In genomic region chr16:27366687-27367462, GRCh38 we compare ENCODE assay signal across 9 cellular contexts. TPM values are rescaled to one million over a fixed set of nuclear protein-coding genes. Genes with fewer than 3 reads are reported as not detected.
DNase-seq lines count a peak whose midpoint lies in the region; ATAC-seq and TF ChIP-seq lines count a peak whose summit lies in the region.
"Had no signal": no experiment of that assay in that cellular context is flagged by ENCODE, and none has a peak within 500 bp of the region (broad histone marks: within the 10 kb centered on the region; RNA-seq: fewer than 3 reads in every experiment).

No MANE protein-coding gene starts in this region.

- no peak for DNase-seq in heart left ventricle
- no peak for DNase-seq in cardiac septum (ENCODE audit: low spot score)
- peak in 3 of 5 experiments; percentile 19 to 52 (median 26) for DNase-seq in T-helper 2 cell
- no peak for DNase-seq in esophagus squamous epithelium (lab: John Stamatoyannopoulos, UW)
- peak; percentile 65 for DNase-seq in upper lobe of right lung
- DNase-seq in posterior vena cava (ENCODE audit: low spot score): no peak
- no peak for DNase-seq in DMS 273 treated with DMSO at 0.1 percent for 48 hours (lab: John Stamatoyannopoulos, UW)

- H3K36me3 ChIP-seq in heart left ventricle: peaks cover 0 to 25% (median 16%) of the 10 kb centered on the region in 9 donors
- peaks cover 12 to 25% (median 20%) of the 10 kb centered on the region in 3 donors for H3K36me3 ChIP-seq in esophagus squamous epithelium
- peaks cover 26% of the 10 kb centered on the region for H3K36me3 ChIP-seq in upper lobe of right lung

- H3K27me3 ChIP-seq in heart left ventricle (no peaks in the 10 kb centered on the region), esophagus squamous epithelium (no peaks in the 10 kb centered on the region), upper lobe of right lung (no peaks in the 10 kb centered on the region)

- peak overlapping the region in 11 of 12 donors; percentile 31 to 91 (median 53) for H3K27ac ChIP-seq in heart left ventricle
- peak overlapping the region; percentile 64 to 75 (median 72) for H3K27ac ChIP-seq in esophagus squamous epithelium
- H3K27ac ChIP-seq in upper lobe of right lung: peak overlapping the region; percentile 56
- H3K27ac ChIP-seq: C4-2B had no signal

- TF ChIP-seq POLR2A in heart left ventricle (IDR thresholded peaks at IDR 0.05): no peak
- TF ChIP-seq POLR2A in esophagus squamous epithelium (IDR thresholded peaks at IDR 0.05): no peak

- H3K4me1 ChIP-seq in heart left ventricle (peaks cover 0 to 23% (median 12%) of the 10 kb centered on the region in 12 donors), esophagus squamous epithelium (peaks cover 16 to 58% (median 42%) of the 10 kb centered on the region in 3 donors), upper lobe of right lung (peaks cover 26% of the 10 kb centered on the region)

- peak in 3 of 4 donors; percentile 28 to 32 (median 29) for ATAC-seq in heart left ventricle
- ATAC-seq in upper lobe of right lung: no peak
- no peak for ATAC-seq in HG03469 (IDR thresholded peaks at IDR 0.05; ENCODE audit: unreplicated experiment)

- WGBS in heart left ventricle, 4 donors: 58 to 67% (median 60%) methylated on average over 12 to 14 of the region's 14 CpGs
- 41 to 84% methylated on average over 8 to 9 of the region's 14 CpGs for WGBS in esophagus squamous epithelium, 2 donors

- TF ChIP-seq CTCF in heart left ventricle (IDR thresholded peaks at IDR 0.05) (no peak), esophagus squamous epithelium (IDR thresholded peaks at IDR 0.05) (no peak), upper lobe of right lung (IDR thresholded peaks at IDR 0.05) (no peak)

- H3K4me3 ChIP-seq in heart left ventricle (peak overlapping the region in 6 of 12 donors; percentile 22 to 48 (median 30)), esophagus squamous epithelium (no peak overlapping the region), upper lobe of right lung (peak overlapping the region; percentile 20)

- peaks cover 0 to 9% (median 0%) of the 10 kb centered on the region in 12 donors for H3K9me3 ChIP-seq in heart left ventricle
- no peaks in the 10 kb centered on the region for H3K9me3 ChIP-seq in esophagus squamous epithelium
- no peaks in the 10 kb centered on the region for H3K9me3 ChIP-seq in upper lobe of right lung

- intact Hi-C loops in heart left ventricle (cut with DNase I) (loop anchor here in 7 of 10 donors (2.0 to 10.0 kb wide), 13 partner anchors 50 to 1532 kb away; no protein-coding TSS in a partner anchor), cardiac septum (cut with DNase I) (no loop called here), esophagus squamous epithelium (cut with DNase I) (loop anchor here (5.0 kb wide), 1 partner anchor 130 kb away; no protein-coding TSS in a partner anchor), upper lobe of right lung (cut with DNase I) (loop anchor here (10.0 kb wide), 1 partner anchor 132 kb away; no protein-coding TSS in a partner anchor), posterior vena cava (cut with DNase I) (loop anchor here in 1 of 2 donors (5.0 kb wide), 2 partner anchors 135 to 190 kb away; no protein-coding TSS in a partner anchor)

RNA-seq across cellular contexts. Expression of gene IL21R, which starts 35.1 kb away (rescaled TPM):
- total RNA-seq in heart left ventricle: 1 to 10 TPM in 2 of 9 donors, under 1 TPM in 6, not detected in 1; 0.12 to 6.0 (median 0.35) TPM
- polyA plus RNA-seq in heart left ventricle: under 1 TPM; 0.04 to 0.10 TPM
- total RNA-seq in cardiac septum: 1.4 TPM
- total RNA-seq in esophagus squamous epithelium: 1 to 10 TPM in 1 of 4 donors, under 1 TPM in 3; 0.23 to 1.2 (median 0.39) TPM
- total RNA-seq in upper lobe of right lung: 3.9 TPM
- under 1 TPM; 0.24 to 0.56 TPM for total RNA-seq in posterior vena cava

RNA-seq across cellular contexts. Expression of gene IL4R, which starts 53.1 kb away (rescaled TPM):
- total RNA-seq in heart left ventricle (10 to 100 TPM in 4 of 9 donors, 1 to 10 TPM in 5; 6.7 to 47.4 (median 8.2) TPM), cardiac septum (22.0 TPM), esophagus squamous epithelium (10 to 100 TPM; 84.9 to 97.9 (median 89.8) TPM), upper lobe of right lung (153 TPM), posterior vena cava (100 to 1,000 TPM in 1 of 2 donors, 10 to 100 TPM in 1; 99.2 to 112 TPM)
- 1 to 10 TPM; 5.8 to 9.9 TPM for polyA plus RNA-seq in heart left ventricle

Comparison
In these comparisons a context has a peak if more than half of its experiments do, and no peak if none do; other contexts are left out.
1. ATAC-seq: peak in heart left ventricle (3 of 4); none in upper lobe of right lung (single experiment) and HG03469 (single experiment).
2. DNase-seq: peak in T-helper 2 cell (3 of 5) and upper lobe of right lung (single experiment); none in heart left ventricle (0 of 5), cardiac septum (single experiment), esophagus squamous epithelium (single experiment), posterior vena cava (single experiment) and DMS 273 treated with DMSO at 0.1 percent for 48 hours (single experiment).
3. Peak in every context shown above with its lines, with median percentiles within 50 percentile points of each other: H3K27ac ChIP-seq.